In the genomic region with DNA sequence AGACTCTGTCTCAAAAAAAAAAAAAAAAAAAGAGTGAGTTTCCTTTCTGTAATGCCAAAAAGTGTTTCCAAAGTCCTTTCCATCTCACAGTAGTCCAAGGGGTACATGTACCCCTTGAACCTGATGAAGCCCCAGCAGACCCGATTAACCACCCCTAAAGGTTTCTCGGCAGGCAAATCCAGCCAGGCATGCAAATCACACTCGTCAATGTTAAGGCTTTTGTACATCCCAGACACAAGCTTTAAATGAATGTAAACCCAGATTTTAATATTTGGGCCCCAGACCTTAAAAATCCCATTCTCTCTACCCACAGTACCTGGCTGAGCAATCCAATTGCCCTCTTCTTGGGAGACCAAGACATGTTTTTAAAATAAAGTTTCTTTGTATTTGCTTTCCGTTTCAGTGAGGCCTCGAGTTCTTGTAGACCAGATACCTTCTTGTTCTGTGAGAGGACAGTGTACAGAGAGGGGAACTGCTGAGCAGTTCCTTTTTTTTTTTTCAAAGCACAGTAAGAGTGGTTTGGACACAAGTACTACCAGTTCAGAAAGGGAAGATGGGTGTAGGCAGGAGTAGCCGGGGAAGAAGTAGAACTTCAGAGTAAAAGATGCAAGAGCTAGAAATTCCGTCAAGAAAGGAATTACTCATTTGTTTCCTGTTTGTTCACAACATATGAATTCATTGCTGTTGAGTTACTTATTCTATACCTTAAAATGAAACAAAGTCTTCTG, we compare ENCODE assay signal across 8 cellular contexts. TPM values are rescaled to one million over a fixed set of nuclear protein-coding genes. Genes with fewer than 3 reads are reported as not detected.
DNase-seq lines count a peak whose midpoint lies in the region; ATAC-seq and TF ChIP-seq lines count a peak whose summit lies in the region.

A gene with protein sequence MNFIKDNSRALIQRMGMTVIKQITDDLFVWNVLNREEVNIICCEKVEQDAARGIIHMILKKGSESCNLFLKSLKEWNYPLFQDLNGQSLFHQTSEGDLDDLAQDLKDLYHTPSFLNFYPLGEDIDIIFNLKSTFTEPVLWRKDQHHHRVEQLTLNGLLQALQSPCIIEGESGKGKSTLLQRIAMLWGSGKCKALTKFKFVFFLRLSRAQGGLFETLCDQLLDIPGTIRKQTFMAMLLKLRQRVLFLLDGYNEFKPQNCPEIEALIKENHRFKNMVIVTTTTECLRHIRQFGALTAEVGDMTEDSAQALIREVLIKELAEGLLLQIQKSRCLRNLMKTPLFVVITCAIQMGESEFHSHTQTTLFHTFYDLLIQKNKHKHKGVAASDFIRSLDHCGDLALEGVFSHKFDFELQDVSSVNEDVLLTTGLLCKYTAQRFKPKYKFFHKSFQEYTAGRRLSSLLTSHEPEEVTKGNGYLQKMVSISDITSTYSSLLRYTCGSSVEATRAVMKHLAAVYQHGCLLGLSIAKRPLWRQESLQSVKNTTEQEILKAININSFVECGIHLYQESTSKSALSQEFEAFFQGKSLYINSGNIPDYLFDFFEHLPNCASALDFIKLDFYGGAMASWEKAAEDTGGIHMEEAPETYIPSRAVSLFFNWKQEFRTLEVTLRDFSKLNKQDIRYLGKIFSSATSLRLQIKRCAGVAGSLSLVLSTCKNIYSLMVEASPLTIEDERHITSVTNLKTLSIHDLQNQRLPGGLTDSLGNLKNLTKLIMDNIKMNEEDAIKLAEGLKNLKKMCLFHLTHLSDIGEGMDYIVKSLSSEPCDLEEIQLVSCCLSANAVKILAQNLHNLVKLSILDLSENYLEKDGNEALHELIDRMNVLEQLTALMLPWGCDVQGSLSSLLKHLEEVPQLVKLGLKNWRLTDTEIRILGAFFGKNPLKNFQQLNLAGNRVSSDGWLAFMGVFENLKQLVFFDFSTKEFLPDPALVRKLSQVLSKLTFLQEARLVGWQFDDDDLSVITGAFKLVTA (minus strand): TSS at position 465 of the 728 bp plus-strand sequence. CDS start 8,111 bp downstream, outside the sequence.

- in situ Hi-C loops in transverse colon (cut with MboI; ENCODE audit: low pct_ligation_motif_present in 1 of 4, low pct_unique_long_range_greater_than_20kb in 1 of 4, low sequenced_read_pairs in 3 of 4): no loop called here

- H3K4me1 Mint-ChIP-seq in CD4-positive, alpha-beta memory T cell: peaks cover 2 to 5% (median 4%) of the 10 kb centered on the region in 4 donors
- no peaks in the 10 kb centered on the region for H3K4me1 Mint-ChIP-seq in activated naive CD8-positive, alpha-beta T cell treated with anti-CD3 and anti-CD28 coated beads, Interleukin-2, amount 50 U/mL, for 24 hours

- H3K4me1 ChIP-seq in CD4-positive, alpha-beta memory T cell (ENCODE audit: insufficient read depth, low read length): peaks cover 4% of the 10 kb centered on the region
- H3K4me1 ChIP-seq in transverse colon: no peaks in the 10 kb centered on the region

- peak within 1 kb of the TSS in 5 of 7 donors; percentile 11 to 89 (median 70) for H3K27ac Mint-ChIP-seq in CD4-positive, alpha-beta memory T cell
- H3K27ac Mint-ChIP-seq in activated naive CD8-positive, alpha-beta T cell treated with anti-CD3 and anti-CD28 coated beads, Interleukin-2, amount 50 U/mL, for 24 hours: no peak within 1 kb of the TSS

- CTCF ChIA-PET in CD4-positive, alpha-beta memory T cell (lab: Charles Lee; ENCODE audit: partially characterized antibody): interaction anchor here (0.6 to 1.3 kb wide), 2 partner anchors 21 to 23 kb away, joined by 3 read pairs; no protein-coding TSS in a partner anchor

- peak; percentile 88 for ATAC-seq in GM19463 (IDR thresholded peaks at IDR 0.05; ENCODE audit: unreplicated experiment)
- peak; percentile 83 for ATAC-seq in HG03439 (IDR thresholded peaks at IDR 0.05; ENCODE audit: unreplicated experiment)
- peak; percentile 54 for ATAC-seq in activated naive CD8-positive, alpha-beta T cell treated with anti-CD3 and anti-CD28 coated beads, Interleukin-2, amount 50 U/mL, for 24 hours

- H3K9me3 ChIP-seq in CD4-positive, alpha-beta memory T cell (ENCODE audit: control insufficient read depth in 1 of 2, low read length in 2 of 2): no peaks in the 10 kb centered on the region
- H3K9me3 ChIP-seq in transverse colon: no peaks in the 10 kb centered on the region

- no peak within 1 kb of the TSS for H3K27ac ChIP-seq in CD4-positive, alpha-beta memory T cell (ENCODE audit: low read depth, low read length)
- peak within 1 kb of the TSS; percentile 41 to 44 (median 44) for H3K27ac ChIP-seq in transverse colon

- no peaks in the 10 kb centered on the region for H3K36me3 ChIP-seq in CD4-positive, alpha-beta memory T cell (ENCODE audit: insufficient read depth, low read length)
- no peaks in the 10 kb centered on the region for H3K36me3 ChIP-seq in transverse colon

- no peaks in the 10 kb centered on the region for H3K9me3 Mint-ChIP-seq in CD4-positive, alpha-beta memory T cell
- H3K9me3 Mint-ChIP-seq in activated naive CD8-positive, alpha-beta T cell treated with anti-CD3 and anti-CD28 coated beads, Interleukin-2, amount 50 U/mL, for 24 hours: no peaks in the 10 kb centered on the region

- no peak for TF ChIP-seq CTCF in transverse colon (IDR thresholded peaks at IDR 0.05)

- no peak within 1 kb of the TSS for H3K4me3 ChIP-seq in CD4-positive, alpha-beta memory T cell (ENCODE audit: low read length in 2 of 2)
- H3K4me3 ChIP-seq in transverse colon: no peak within 1 kb of the TSS

- peak within 1 kb of the TSS in 7 of 8 donors; percentile 6 to 54 (median 36) for H3K4me3 Mint-ChIP-seq in CD4-positive, alpha-beta memory T cell
- peak within 1 kb of the TSS; percentile 33 for H3K4me3 Mint-ChIP-seq in activated naive CD8-positive, alpha-beta T cell treated with anti-CD3 and anti-CD28 coated beads, Interleukin-2, amount 50 U/mL, for 24 hours

- WGBS in transverse colon (ENCODE audit: low coverage in 1 of 2), 2 donors: 55 to 62% methylated on average over 7 of the region's 7 CpGs

- no peaks in the 10 kb centered on the region for H3K27me3 ChIP-seq in CD4-positive, alpha-beta memory T cell (ENCODE audit: insufficient read depth, low read length)
- no peaks in the 10 kb centered on the region for H3K27me3 ChIP-seq in transverse colon

- no peak for DNase-seq in CD4-positive, alpha-beta memory T cell
- DNase-seq in activated naive CD8-positive, alpha-beta T cell treated with anti-CD3 and anti-CD28 coated beads, Interleukin-2, amount 50 U/mL, for 24 hours: no peak
- DNase-seq in transverse colon (no peak), NCI-H2029 (lab: John Stamatoyannopoulos, UW) (no peak), NCI-H1436 (lab: John Stamatoyannopoulos, UW) (no peak), NCI-H524 treated with DMSO at 0.1 percent for 48 hours (lab: John Stamatoyannopoulos, UW) (no peak)

- no peak for TF ChIP-seq POLR2A in transverse colon (IDR thresholded peaks at IDR 0.05)

- no peaks in the 10 kb centered on the region for H3K36me3 Mint-ChIP-seq in CD4-positive, alpha-beta memory T cell
- no peaks in the 10 kb centered on the region for H3K36me3 Mint-ChIP-seq in activated naive CD8-positive, alpha-beta T cell treated with anti-CD3 and anti-CD28 coated beads, Interleukin-2, amount 50 U/mL, for 24 hours (ENCODE audit: low read depth)

- no peak for TF ChIP-seq EP300 in transverse colon (IDR thresholded peaks at IDR 0.05; ENCODE audit: low read depth)

- intact Hi-C loops in CD4-positive, alpha-beta memory T cell (cut with micrococcal nuclease): no loop called here
- intact Hi-C loops in transverse colon (cut with DNase I; ENCODE audit: low total_unique reads): no loop called here

- POLR2A ChIA-PET in CD4-positive, alpha-beta memory T cell (lab: Charles Lee; ENCODE audit: partially characterized antibody): no interaction called here

- H3K27me3 Mint-ChIP-seq in CD4-positive, alpha-beta memory T cell: peaks cover 0 to 2% of the 10 kb centered on the region in 2 donors
- peaks cover 3% of the 10 kb centered on the region for H3K27me3 Mint-ChIP-seq in activated naive CD8-positive, alpha-beta T cell treated with anti-CD3 and anti-CD28 coated beads, Interleukin-2, amount 50 U/mL, for 24 hours

RNA-seq across cellular contexts. Expression of the gene that starts here (rescaled TPM):
- under 1 TPM; 0.11 to 0.20 TPM for total RNA-seq in CD4-positive, alpha-beta memory T cell
- polyA plus RNA-seq in CD4-positive, alpha-beta memory T cell: under 1 TPM in 1 of 2 donors, not detected in 1; 0.24 TPM
- total RNA-seq in transverse colon: 1 to 10 TPM in 1 of 4 donors, under 1 TPM in 3; 0.20 to 1.4 (median 0.39) TPM
